1 cellular context compared by ENCODE assay signal in genomic region chr16:22098538-22099255, GRCh38.
TF ChIP-seq lines count a peak whose summit lies in the region.

No MANE protein-coding gene starts in this region.

TF ChIP-seq in HepG2, 621 proteins besides CTCF, POLR2A, EP300 and RAD21 (continued from another document and continues in another):
- no peak for TF ChIP-seq AFF4 (CRISPR knock-in tag; IDR thresholded peaks at IDR 0.05)
- 0 out of 2 replicates have a peak, but pooled peaks have one; percentile 34 for TF ChIP-seq ELF3 (CRISPR knock-in tag; IDR thresholded peaks at IDR 0.05)
- no peak for TF ChIP-seq HDAC6 (IDR thresholded peaks at IDR 0.05; ENCODE audit: low read depth, low read length)
- 0 out of 2 replicates have a peak, but pooled peaks have one; percentile 6 for TF ChIP-seq SMARCC2 (IDR thresholded peaks at IDR 0.05)
- TF ChIP-seq MYNN (CRISPR knock-in tag; IDR thresholded peaks at IDR 0.05; ENCODE audit: low read depth): no peak
- no peak for TF ChIP-seq FOXP4 (CRISPR knock-in tag; IDR thresholded peaks at IDR 0.05)
- TF ChIP-seq HINFP (CRISPR knock-in tag; IDR thresholded peaks at IDR 0.05; ENCODE audit: low read depth): no peak
- peak; percentile 36; the same call in 1 of the 2 replicates for TF ChIP-seq SAP130 (CRISPR knock-in tag; IDR thresholded peaks at IDR 0.05; ENCODE audit: low read depth)
- no peak for TF ChIP-seq PAWR (CRISPR knock-in tag; IDR thresholded peaks at IDR 0.05; ENCODE audit: borderline replicate concordance)
- TF ChIP-seq ZNF234 (CRISPR knock-in tag; conservative IDR thresholded peaks at IDR 0.05): no peak
- no peak for TF ChIP-seq ZNF576 (CRISPR knock-in tag; IDR thresholded peaks at IDR 0.05)
- TF ChIP-seq BRF2 (CRISPR knock-in tag; IDR thresholded peaks at IDR 0.05): no peak
- TF ChIP-seq HMGXB4 (CRISPR knock-in tag; IDR thresholded peaks at IDR 0.05; ENCODE audit: borderline replicate concordance in 1 of 2, low read depth in 1 of 2): peak; percentile 75 to 76
- no peak for TF ChIP-seq ZNF33B (CRISPR knock-in tag; IDR thresholded peaks at IDR 0.05)
- 0 out of 2 replicates have a peak, but pooled peaks have one; percentile 32 for TF ChIP-seq RXRB (CRISPR knock-in tag; IDR thresholded peaks at IDR 0.05; ENCODE audit: borderline replicate concordance)
- TF ChIP-seq KAT7 (CRISPR knock-in tag; IDR thresholded peaks at IDR 0.05; ENCODE audit: borderline replicate concordance): no peak
- peak; percentile 41; the same call in 1 of the 2 replicates for TF ChIP-seq PPARG (CRISPR knock-in tag; conservative IDR thresholded peaks at IDR 0.05)
- TF ChIP-seq NFYB (CRISPR knock-in tag; IDR thresholded peaks at IDR 0.05): 0 out of 2 replicates have a peak, but pooled peaks have one; percentile 12
- no peak for TF ChIP-seq AGO1 (IDR thresholded peaks at IDR 0.05; ENCODE audit: low read depth, low read length, poor library complexity, severe bottlenecking)
- no peak; the same call in 1 of the 2 replicates for TF ChIP-seq TGIF2 (CRISPR knock-in tag; IDR thresholded peaks at IDR 0.05)
- TF ChIP-seq ZNF737 (CRISPR knock-in tag; IDR thresholded peaks at IDR 0.05; ENCODE audit: borderline replicate concordance): no peak
- TF ChIP-seq ZNF670 (CRISPR knock-in tag; IDR thresholded peaks at IDR 0.05; ENCODE audit: borderline replicate concordance): 0 out of 2 replicates have a peak, but pooled peaks have one; percentile 30
- TF ChIP-seq TMF1 (CRISPR knock-in tag; IDR thresholded peaks at IDR 0.05; ENCODE audit: low read depth): no peak
- TF ChIP-seq ZNF790 (CRISPR knock-in tag; IDR thresholded peaks at IDR 0.05; ENCODE audit: borderline replicate concordance): no peak
- peak; percentile 57 for TF ChIP-seq JARID2 (CRISPR knock-in tag; IDR thresholded peaks at IDR 0.05; ENCODE audit: insufficient replicate concordance)
- no peak for TF ChIP-seq CREB1 (IDR thresholded peaks at IDR 0.05)
- no peak for TF ChIP-seq CREB1 (CRISPR knock-in tag; IDR thresholded peaks at IDR 0.05)
- no peak for TF ChIP-seq ZNF567 (CRISPR knock-in tag; IDR thresholded peaks at IDR 0.05; ENCODE audit: borderline replicate concordance)
- TF ChIP-seq ZNF574 (CRISPR knock-in tag; IDR thresholded peaks at IDR 0.05): no peak
- 0 out of 2 replicates have a peak, but pooled peaks have one; percentile 27 for TF ChIP-seq ZNF644 (CRISPR knock-in tag; IDR thresholded peaks at IDR 0.05; ENCODE audit: low read depth)
- TF ChIP-seq ETV5 (CRISPR knock-in tag; IDR thresholded peaks at IDR 0.05; ENCODE audit: borderline replicate concordance): no peak
- 0 out of 4 replicates have a peak, but pooled peaks of 1 of the 2 experiments have one; percentile 23 for TF ChIP-seq NR2F1 (CRISPR knock-in tag; IDR thresholded peaks at IDR 0.05)
- no peak for TF ChIP-seq PLRG1 (conservative IDR thresholded peaks at IDR 0.05)
- peak; percentile 89 for TF ChIP-seq ERF (CRISPR knock-in tag; IDR thresholded peaks at IDR 0.05)
- no peak for TF ChIP-seq ZBTB39 (CRISPR knock-in tag; IDR thresholded peaks at IDR 0.05)
- peak; percentile 4; the same call in 1 of the 2 replicates for TF ChIP-seq PHF21A (CRISPR knock-in tag; IDR thresholded peaks at IDR 0.05)
- no peak for TF ChIP-seq FOXC1 (CRISPR knock-in tag; IDR thresholded peaks at IDR 0.05; ENCODE audit: borderline replicate concordance)
- no peak for TF ChIP-seq CENPBD1 (CRISPR knock-in tag; IDR thresholded peaks at IDR 0.05; ENCODE audit: borderline replicate concordance, low read depth)
- no peak for TF ChIP-seq ZBTB42 (CRISPR knock-in tag; IDR thresholded peaks at IDR 0.05)
- no peak for TF ChIP-seq MBD4 (IDR thresholded peaks at IDR 0.05; ENCODE audit: borderline replicate concordance, low read length)
- 0 out of 2 replicates have a peak, but pooled peaks have one; percentile 39 for TF ChIP-seq PITX1 (CRISPR knock-in tag; IDR thresholded peaks at IDR 0.05)
- TF ChIP-seq GATAD1 (CRISPR knock-in tag; IDR thresholded peaks at IDR 0.05): 0 out of 2 replicates have a peak, but pooled peaks have one; percentile 49
- TF ChIP-seq FOSL2 (CRISPR knock-in tag; IDR thresholded peaks at IDR 0.05): 0 out of 2 replicates have a peak, but pooled peaks have one; percentile 4
- TF ChIP-seq ZSCAN9 (CRISPR knock-in tag; IDR thresholded peaks at IDR 0.05; ENCODE audit: borderline replicate concordance): peak; percentile 28; the same call in 1 of the 2 replicates
- TF ChIP-seq HOMEZ (CRISPR knock-in tag; IDR thresholded peaks at IDR 0.05; ENCODE audit: low read depth): peak; percentile 53; the same call in 1 of the 2 replicates
- peak; percentile 51; the same call in 1 of the 2 replicates for TF ChIP-seq ZMYM3 (CRISPR knock-in tag; IDR thresholded peaks at IDR 0.05)
